Comparison of ENCODE assay signal across 8 cellular contexts in the genomic region with DNA sequence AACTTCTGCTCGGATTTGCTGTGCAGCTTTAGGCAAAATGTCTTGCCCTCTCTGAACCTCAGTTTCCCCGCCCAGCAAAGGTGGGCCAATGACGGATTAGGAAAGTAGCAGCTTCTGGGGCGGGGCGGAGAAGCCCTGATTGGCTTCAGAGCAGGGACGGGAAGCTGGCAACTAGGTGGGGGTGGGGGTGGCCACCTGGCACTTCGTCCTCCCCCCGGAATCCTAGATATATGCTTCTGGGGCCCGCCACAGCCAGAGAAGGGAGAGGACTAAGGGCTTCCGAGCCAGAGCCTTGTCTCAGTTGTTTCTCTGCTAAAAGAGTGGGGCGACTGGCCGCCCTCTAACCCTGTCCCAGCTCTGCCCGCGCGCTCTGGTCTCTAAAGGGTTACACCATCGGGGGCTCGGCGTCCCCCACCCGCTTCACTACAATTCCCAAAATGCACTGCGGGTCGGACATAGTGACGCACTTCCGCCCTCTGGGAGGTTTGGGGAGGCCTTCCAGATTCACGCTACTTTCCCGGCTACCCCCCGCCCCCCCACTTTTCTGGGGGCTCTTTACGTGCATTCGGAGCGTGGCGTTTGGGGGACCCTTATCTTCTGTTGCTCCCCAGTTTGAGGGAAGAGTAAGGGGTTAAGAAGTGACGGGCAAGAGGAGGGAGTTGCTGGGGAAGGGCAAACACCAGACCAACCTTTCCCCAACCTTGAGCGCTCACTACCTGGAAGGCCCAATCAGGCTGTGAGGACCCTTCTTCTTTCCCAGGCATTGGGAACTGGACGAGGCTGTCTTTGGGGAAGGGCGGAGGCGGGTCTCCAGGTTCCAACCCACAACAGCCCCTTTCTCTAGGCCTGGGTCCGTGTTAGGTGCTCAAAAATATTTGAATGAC. TPM values are rescaled to one million over a fixed set of nuclear protein-coding genes. Genes with fewer than 3 reads are reported as not detected.
DNase-seq lines count a peak whose midpoint lies in the region; ATAC-seq, FAIRE-seq and TF ChIP-seq lines count a peak whose summit lies in the region.

No MANE protein-coding gene starts in this region.

- peak; percentile 52 for ATAC-seq in GM21529 (IDR thresholded peaks at IDR 0.05; ENCODE audit: unreplicated experiment)
- ATAC-seq in PC-3 = peak; percentile 55

- no peaks in the 10 kb centered on the region for H3K9me3 ChIP-seq in PC-3 (ENCODE audit: low read length)
- H3K9me3 ChIP-seq in esophagus (ENCODE audit: control insufficient read depth in 2 of 2, insufficient read depth in 1 of 2, low read depth in 1 of 2, low read length in 1 of 2) = no peaks in the 10 kb centered on the region
- H3K9me3 ChIP-seq in mucosa of stomach (ENCODE audit: control insufficient read depth, low read length) = no peaks in the 10 kb centered on the region

- in situ Hi-C loops in KBM-7 (cut with MboI; ENCODE audit: low pct_unique_long_range_greater_than_20kb, low sequenced_read_pairs) = no loop called here

- DNase-seq in D721Med (ENCODE audit: insufficient read length, low spot score) = peak; percentile 67
- DNase-seq in KBM-7 = peak; percentile 93
- peak; percentile 83 for DNase-seq in PC-3
- DNase-seq in activated T-cell treated with anti-CD3 and anti-CD28 coated beads, Interleukin-2, amount 50 U/mL, for 24 hours = peak; percentile 92
- peak; percentile 72 to 80 for DNase-seq in stimulated activated CD8-positive, alpha-beta memory T cell treated with anti-CD3 and anti-CD28 coated beads, Interleukin-4, amount 100 ng/mL, for 4 hours (ENCODE audit: low read depth in 2 of 2, low spot score in 1 of 2)

- no peaks in the 10 kb centered on the region for H3K9me2 ChIP-seq in PC-3 (replicated peaks; ENCODE audit: low read length)

- no peak for FAIRE-seq in D721Med (lab: Jason Lieb, UNC)

- H3K79me2 ChIP-seq in PC-3 (ENCODE audit: low read length) = peaks cover 21% of the 10 kb centered on the region

- TSS peak; percentile 82 for BruUV-seq in PC-3 (replicated peaks; lab: Mats Ljungman, UMichigan)

- H3K27me3 ChIP-seq in PC-3 (ENCODE audit: low read length) (no peaks in the 10 kb centered on the region), esophagus (ENCODE audit: control insufficient read depth in 1 of 2, insufficient read depth in 2 of 2, low read length in 2 of 2) (no peaks in the 10 kb centered on the region), mucosa of stomach (ENCODE audit: control insufficient read depth, insufficient read depth, low read length) (no peaks in the 10 kb centered on the region)

- H3K36me3 ChIP-seq in PC-3 (ENCODE audit: low read depth, low read length) (peaks cover 2% of the 10 kb centered on the region; the same call in 1 of the 2 replicates), esophagus (ENCODE audit: control insufficient read depth in 2 of 2, insufficient read depth in 2 of 2, low read length in 1 of 2) (peaks cover 0 to 2% of the 10 kb centered on the region in 2 donors), mucosa of stomach (ENCODE audit: control insufficient read depth, insufficient read depth, low read length) (no peaks in the 10 kb centered on the region)

- no peaks in the 10 kb centered on the region for H3F3A ChIP-seq in PC-3 (ENCODE audit: low read length, unreplicated experiment)

- H3K4me1 Mint-ChIP-seq in activated T-cell treated with anti-CD3 and anti-CD28 coated beads, Interleukin-2, amount 50 U/mL, for 24 hours (ENCODE audit: low read depth) = peaks cover 31% of the 10 kb centered on the region

- peak overlapping the region; percentile 81 for H3K9ac ChIP-seq in PC-3 (ENCODE audit: low read length)
- H3K9ac ChIP-seq in mucosa of stomach (ENCODE audit: low read length) = peak overlapping the region; percentile 93

- H3K27me3 Mint-ChIP-seq in activated T-cell treated with anti-CD3 and anti-CD28 coated beads, Interleukin-2, amount 50 U/mL, for 24 hours = no peaks in the 10 kb centered on the region

- intact Hi-C loops in PC-3 (cut with micrococcal nuclease) = no loop called here

- peak overlapping the region; percentile 78 for H3K4me3 ChIP-seq in PC-3 (ENCODE audit: low read length)
- peak overlapping the region; percentile 59 to 83 for H3K4me3 ChIP-seq in esophagus (ENCODE audit: low read depth in 1 of 2, low read length in 2 of 2)
- peak overlapping the region; percentile 53 for H3K4me3 ChIP-seq in mucosa of stomach (ENCODE audit: low read length)

- peaks cover 11% of the 10 kb centered on the region for H3K36me3 Mint-ChIP-seq in activated T-cell treated with anti-CD3 and anti-CD28 coated beads, Interleukin-2, amount 50 U/mL, for 24 hours (ENCODE audit: low read depth)

- 3 to 5% methylated on average over 35 to 36 of the region's 36 CpGs for WGBS in esophagus, 2 donors

- peaks cover 3% of the 10 kb centered on the region; the same call in 1 of the 2 replicates for H4K20me1 ChIP-seq in PC-3 (ENCODE audit: low read length)

- CTCF ChIA-PET in PC-3 (lab: Charles Lee) = interaction anchor here (1.1 kb wide), 1 partner anchor 16 kb away, joined by 3 read pairs; no protein-coding TSS in a partner anchor

- H3K9me3 Mint-ChIP-seq in activated T-cell treated with anti-CD3 and anti-CD28 coated beads, Interleukin-2, amount 50 U/mL, for 24 hours = no peaks in the 10 kb centered on the region

- H3K4me3 Mint-ChIP-seq in activated T-cell treated with anti-CD3 and anti-CD28 coated beads, Interleukin-2, amount 50 U/mL, for 24 hours = peak overlapping the region; percentile 86

- H2AFZ ChIP-seq in PC-3 (ENCODE audit: low read length) = peak overlapping the region; percentile 96

- H3K4me2 ChIP-seq in PC-3 (ENCODE audit: low read length) = peak overlapping the region; percentile 90

- H3K4me1 ChIP-seq in PC-3 (ENCODE audit: insufficient read depth, low read length) = peaks cover 15% of the 10 kb centered on the region; the same call in 1 of the 2 replicates
- peaks cover 9 to 21% of the 10 kb centered on the region in 2 donors for H3K4me1 ChIP-seq in esophagus (ENCODE audit: control insufficient read depth in 2 of 2, insufficient read depth in 2 of 2, low read length in 1 of 2)
- H3K4me1 ChIP-seq in mucosa of stomach (ENCODE audit: control insufficient read depth, insufficient read depth, low read length) = peaks cover 33% of the 10 kb centered on the region

- TF ChIP-seq CTCF in D721Med (IDR thresholded peaks at IDR 0.05; ENCODE audit: insufficient read depth, missing control alignments) (no peak), PC-3 (conservative IDR thresholded peaks at IDR 0.05; ENCODE audit: low read depth, low read length) (no peak)

- peak overlapping the region; percentile 97 for H3K27ac Mint-ChIP-seq in activated T-cell treated with anti-CD3 and anti-CD28 coated beads, Interleukin-2, amount 50 U/mL, for 24 hours

- POLR2A ChIA-PET in PC-3 (lab: Charles Lee; ENCODE audit: unreplicated experiment) = interaction anchor here (0.8 kb wide), 1 partner anchor 264 kb away, joined by 7 read pairs; no protein-coding TSS in a partner anchor

- H3K27ac ChIP-seq in PC-3 (ENCODE audit: low read length) (peak overlapping the region; percentile 68), esophagus (ENCODE audit: low read depth in 2 of 2, low read length in 1 of 2) (peak overlapping the region; percentile 90 to 95)

RNA-seq across cellular contexts. Expression of a gene that starts 0.7 kb away (rescaled TPM):
- total RNA-seq in PC-3 (2014; rRNA removed) = 31.5 and 38.6 TPM in 2 replicates
- polyA plus RNA-seq in esophagus = 10 to 100 TPM in 1 of 2 donors, 1 to 10 TPM in 1; 9.0 to 10.6 TPM

RNA-seq across cellular contexts. Expression of a gene that starts 15.7 kb away (rescaled TPM):
- 5.4 and 12.0 TPM in 2 replicates for total RNA-seq in PC-3 (2014; rRNA removed)
- 1 to 10 TPM; 3.2 to 3.5 TPM for polyA plus RNA-seq in esophagus

RNA-seq across cellular contexts. Expression of a gene that starts 22.5 kb away (rescaled TPM):
- 0.33 and 0.40 TPM in 2 replicates for total RNA-seq in PC-3 (2014; rRNA removed)
- polyA plus RNA-seq in esophagus = under 1 TPM; 0.02 to 0.10 TPM

RNA-seq across cellular contexts. Expression of a gene that starts 23.7 kb away (rescaled TPM):
- 36.6 and 67.3 TPM in 2 replicates for total RNA-seq in PC-3 (2014; rRNA removed)
- polyA plus RNA-seq in esophagus = 10 to 100 TPM; 31.3 to 76.3 TPM

RNA-seq across cellular contexts. Expression of a gene that starts 27.9 kb away (rescaled TPM):
- total RNA-seq in PC-3 (2014; rRNA removed) = not detected in 2 replicates
- polyA plus RNA-seq in esophagus = not detected

Comparison
In these comparisons a context has a peak if more than half of its experiments do, and no peak if none do; other contexts are left out.
1. Peak in every context shown above with its lines: DNase-seq, ATAC-seq, H3K4me3 ChIP-seq and H3K27ac ChIP-seq.